23 cellular contexts compared by ENCODE assay signal in genomic region chr1:230350208-230350921, GRCh38.
A peak's percentile ranks its signal among the peaks of the same experiment; 100 is the strongest.
DNase-seq lines count a peak whose midpoint lies in the region; ATAC-seq and TF ChIP-seq lines count a peak whose summit lies in the region.
"Had no signal": no experiment of that assay in that cellular context is flagged by ENCODE, and none has a peak within 500 bp of the region (broad histone marks: within the 10 kb centered on the region; RNA-seq: fewer than 3 reads in every experiment).

No MANE protein-coding gene starts in this region.

- no peaks in the 10 kb centered on the region for H3K27me3 Mint-ChIP-seq in MCF 10A (ENCODE audit: insufficient read depth, unreplicated experiment)
- H3K27me3 Mint-ChIP-seq in CD8-positive, alpha-beta memory T cell = peaks cover 0 to 29% of the 10 kb centered on the region in 2 donors
- H3K27me3 Mint-ChIP-seq: activated T-cell treated with anti-CD3 and anti-CD28 coated beads, Interleukin-2, amount 50 U/mL, for 24 hours; CD4-positive, alpha-beta T cell had no signal

- no peak overlapping the region for H3K4me3 Mint-ChIP-seq in MCF 10A (ENCODE audit: unreplicated experiment)
- no peak overlapping the region for H3K4me3 Mint-ChIP-seq in CD8-positive, alpha-beta memory T cell
- H3K4me3 Mint-ChIP-seq: activated naive CD8-positive, alpha-beta T cell; activated T-cell treated with anti-CD3 and anti-CD28 coated beads, Interleukin-2, amount 50 U/mL, for 24 hours; CD4-positive, alpha-beta T cell; nephron had no signal

- H3K27ac ChIP-seq in breast epithelium = no peak overlapping the region
- H3K27ac ChIP-seq in vagina = peak overlapping the region; percentile 30
- H3K27ac ChIP-seq in CD8-positive, alpha-beta memory T cell (ENCODE audit: low read depth, low read length) = no peak overlapping the region

- DNase-seq in MCF 10A (ENCODE audit: unreplicated experiment) (peak; percentile 73), breast epithelium (ENCODE audit: low spot score in 2 of 2) (no peak), RKO (ENCODE audit: low spot score) (peak; percentile 18), iris pigment epithelial cell (ENCODE audit: low read depth) (peak; percentile 11), vagina (ENCODE audit: extremely low spot score in 2 of 2) (no peak), NCI-H2227 treated with DMSO at 0.1 percent for 48 hours (lab: John Stamatoyannopoulos, UW) (no peak)
- DNase-seq in CD8-positive, alpha-beta memory T cell = no peak
- DNase-seq: 8988T; activated CD4-positive, alpha-beta T cell treated with anti-CD3 and anti-CD28 coated beads, Interleukin-2, amount 50 U/mL, for 48 hours; activated T-cell treated with anti-CD3 and anti-CD28 coated beads, Interleukin-2, amount 50 U/mL, for 24 hours; CD4-positive, alpha-beta T cell; central memory CD4-positive, alpha-beta T cell; effector memory CD4-positive, alpha-beta T cell; KG1; NCI-H1417 treated with DMSO at 0.1 percent for 48 hours; NCI-H345; retina; stimulated activated CD4-positive, alpha-beta T cell treated with anti-CD3 and anti-CD28 coated beads, Interleukin-2, amount 100 ng/mL, for 48 hours had no signal

- intact Hi-C loops in MCF 10A (cut with micrococcal nuclease) = no loop called here
- intact Hi-C loops in breast epithelium (cut with DNase I; ENCODE audit: low total_unique reads) = no loop called here
- intact Hi-C loops in vagina (cut with DNase I) = no loop called here

- POLR2A ChIA-PET in MCF 10A (lab: Yijun Ruan, JAX) = no interaction called here
- POLR2A ChIA-PET in CD8-positive, alpha-beta memory T cell (lab: Charles Lee) = no interaction called here

- H3K4me3 ChIP-seq in breast epithelium (no peak overlapping the region), vagina (no peak overlapping the region)
- no peak overlapping the region for H3K4me3 ChIP-seq in CD8-positive, alpha-beta memory T cell (ENCODE audit: low read length)
- H3K4me3 ChIP-seq: lung had no signal

- no peak for TF ChIP-seq POLR2A in breast epithelium (IDR thresholded peaks at IDR 0.05)
- TF ChIP-seq POLR2A in vagina (IDR thresholded peaks at IDR 0.05) = no peak

- H3K36me3 Mint-ChIP-seq in MCF 10A (ENCODE audit: insufficient read depth, unreplicated experiment) = no peaks in the 10 kb centered on the region
- H3K36me3 Mint-ChIP-seq in CD8-positive, alpha-beta memory T cell = no peaks in the 10 kb centered on the region
- H3K36me3 Mint-ChIP-seq: activated naive CD8-positive, alpha-beta T cell had no signal

- CTCF ChIA-PET in MCF 10A (lab: Yijun Ruan, JAX) = no interaction called here
- CTCF ChIA-PET in CD8-positive, alpha-beta memory T cell (lab: Charles Lee) = no interaction called here

- no peaks in the 10 kb centered on the region for H3K9me3 Mint-ChIP-seq in MCF 10A (ENCODE audit: unreplicated experiment)
- H3K9me3 Mint-ChIP-seq in CD8-positive, alpha-beta memory T cell = no peaks in the 10 kb centered on the region
- H3K9me3 Mint-ChIP-seq: activated T-cell treated with anti-CD3 and anti-CD28 coated beads, Interleukin-2, amount 50 U/mL, for 24 hours; CD4-positive, alpha-beta T cell; nephron had no signal

- H3K36me3 ChIP-seq in breast epithelium (no peaks in the 10 kb centered on the region), vagina (no peaks in the 10 kb centered on the region)
- no peaks in the 10 kb centered on the region for H3K36me3 ChIP-seq in CD8-positive, alpha-beta memory T cell (ENCODE audit: insufficient read depth, low read length)

- no TSS peak for BruUV-seq in MCF 10A (replicated peaks; lab: Mats Ljungman, UMichigan)

- no peak for ATAC-seq in GM21786 (IDR thresholded peaks at IDR 0.05; ENCODE audit: unreplicated experiment)
- ATAC-seq: SK-N-SH treated with all-trans-retinoic acid at 6 μM for 48 hours had no signal

- H3K4me1 Mint-ChIP-seq in MCF 10A (ENCODE audit: insufficient read depth, unreplicated experiment) = peaks cover 5% of the 10 kb centered on the region
- H3K4me1 Mint-ChIP-seq in CD8-positive, alpha-beta memory T cell = no peaks in the 10 kb centered on the region
- H3K4me1 Mint-ChIP-seq: nephron had no signal

- no peaks in the 10 kb centered on the region for H3K27me3 ChIP-seq in breast epithelium
- no peaks in the 10 kb centered on the region for H3K27me3 ChIP-seq in vagina
- H3K27me3 ChIP-seq in CD8-positive, alpha-beta memory T cell (ENCODE audit: insufficient read depth, low read length, poor library complexity, severe bottlenecking) = no peaks in the 10 kb centered on the region

- H3K27ac Mint-ChIP-seq in MCF 10A (ENCODE audit: low read depth, unreplicated experiment) = no peak overlapping the region
- no peak overlapping the region for H3K27ac Mint-ChIP-seq in CD8-positive, alpha-beta memory T cell
- H3K27ac Mint-ChIP-seq: activated naive CD8-positive, alpha-beta T cell; activated T-cell treated with anti-CD3 and anti-CD28 coated beads, Interleukin-2, amount 50 U/mL, for 24 hours; CD4-positive, alpha-beta T cell; nephron had no signal

- TF ChIP-seq CTCF in MCF 10A (IDR thresholded peaks at IDR 0.05; ENCODE audit: unreplicated experiment) (no peak), breast epithelium (IDR thresholded peaks at IDR 0.05) (no peak), vagina (IDR thresholded peaks at IDR 0.05) (no peak)

- H3K4me1 ChIP-seq in breast epithelium (no peaks in the 10 kb centered on the region), vagina (peaks cover 29% of the 10 kb centered on the region)
- no peaks in the 10 kb centered on the region for H3K4me1 ChIP-seq in CD8-positive, alpha-beta memory T cell (ENCODE audit: insufficient read depth, low read length)

- H3K9me3 ChIP-seq in breast epithelium (no peaks in the 10 kb centered on the region), vagina (no peaks in the 10 kb centered on the region)
- H3K9me3 ChIP-seq in CD8-positive, alpha-beta memory T cell (ENCODE audit: low read length) = no peaks in the 10 kb centered on the region

Comparison
In these comparisons a context has a peak if more than half of its experiments do, and no peak if none do; other contexts are left out.
1. DNase-seq: peak in MCF 10A (single experiment), RKO (single experiment) and iris pigment epithelial cell (single experiment); none in breast epithelium (0 of 2), vagina (0 of 2), NCI-H2227 treated with DMSO at 0.1 percent for 48 hours (single experiment) and CD8-positive, alpha-beta memory T cell (0 of 5).